In the genomic region with DNA sequence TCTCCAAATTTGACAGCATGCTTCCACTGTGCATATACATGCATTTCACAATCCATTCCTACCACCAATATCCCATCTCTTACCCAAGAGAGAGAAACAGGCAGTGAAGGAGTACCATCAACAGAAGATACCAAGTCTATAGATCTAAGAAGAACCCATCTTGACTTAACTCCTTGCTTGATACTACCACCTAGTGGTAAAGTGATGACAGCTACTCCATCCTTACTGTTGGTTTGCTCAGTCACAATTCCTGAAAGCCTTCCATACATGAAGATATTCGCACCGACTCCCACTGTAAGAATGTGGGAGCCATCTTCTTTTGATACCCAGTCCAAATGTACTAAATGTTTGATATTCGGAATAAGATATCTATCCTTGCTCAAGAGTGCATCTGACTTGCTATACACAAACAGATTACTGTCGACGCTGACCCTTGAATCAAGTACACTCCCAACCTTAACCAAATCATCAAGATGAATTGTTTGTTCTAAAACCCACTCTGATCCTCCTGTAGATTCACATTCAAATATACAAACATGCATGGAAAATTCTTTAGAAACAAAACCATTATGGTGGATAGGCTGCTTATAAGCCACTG, we compare ENCODE assay signal across 9 cellular contexts.
DNase-seq lines count a peak whose midpoint lies in the region; ATAC-seq, FAIRE-seq and TF ChIP-seq lines count a peak whose summit lies in the region.
"Had no signal": no experiment of that assay in that cellular context is flagged by ENCODE, and none has a peak within 500 bp of the region (broad histone marks: within the 10 kb centered on the region; RNA-seq: fewer than 3 reads in every experiment).

No MANE protein-coding gene starts in this region.

- TF ChIP-seq EP300 in A549 (IDR thresholded peaks at IDR 0.05) = no peak

- WGBS in A549 (ENCODE audit: missing lambda C conversion rate) = 64% methylated on average over 5 of the region's 5 CpGs

- FAIRE-seq in A549 (lab: Jason Lieb, UNC) = peak; percentile 95

- DNase-seq in A549 (ENCODE audit: low read depth in 1 of 2, low spot score in 1 of 2) = peak; percentile 54 to 73
- peak; percentile 1 for DNase-seq in GM19238 (ENCODE audit: insufficient read length, low spot score)
- DNase-seq in NCI-H82 treated with DMSO at 0.1 percent for 48 hours (lab: John Stamatoyannopoulos, UW; ENCODE audit: unreplicated experiment) = peak; percentile 67
- DNase-seq in stimulated activated naive B cell treated with anti-CD40 and anti-IgM and Interleukin-4, amounts not matched to agents 10 μg/mL and 1 μg/mL and 100 μg/mL, for 72 hours = no peak
- DNase-seq in NCI-H1048 (lab: John Stamatoyannopoulos, UW) = no peak
- DNase-seq in activated CD4-positive, alpha-beta T cell treated with anti-CD3 and anti-CD28 coated beads for 36 hours = no peak
- no peak for DNase-seq in NCI-H510A (lab: John Stamatoyannopoulos, UW)
- DNase-seq: activated naive CD8-positive, alpha-beta T cell treated with anti-CD3 and anti-CD28 coated beads, Interleukin-2, amount 10 ng/mL, durations not matched to agents 7 days and 5 days had no signal

- no peak for TF ChIP-seq POLR2A in A549 (IDR thresholded peaks at IDR 0.05; ENCODE audit: low read length)

- H3K9me3 Mint-ChIP-seq in stimulated activated naive B cell treated with anti-CD40 and anti-IgM and Interleukin-4, amounts not matched to agents 10 μg/mL and 1 μg/mL and 100 μg/mL, for 72 hours = no peaks in the 10 kb centered on the region
- no peaks in the 10 kb centered on the region for H3K9me3 Mint-ChIP-seq in activated CD4-positive, alpha-beta T cell treated with anti-CD3 and anti-CD28 coated beads for 36 hours (ENCODE audit: low read depth)
- H3K9me3 Mint-ChIP-seq: activated naive CD8-positive, alpha-beta T cell treated with anti-CD3 and anti-CD28 coated beads, Interleukin-2, amount 10 ng/mL, durations not matched to agents 7 days and 5 days had no signal

- ATAC-seq in A549 (peak; percentile 92 to 97), esophagus mucosa (peak; percentile 62)
- ATAC-seq in stimulated activated naive B cell treated with anti-CD40 and anti-IgM and Interleukin-4, amounts not matched to agents 10 μg/mL and 1 μg/mL and 100 μg/mL, for 72 hours (replicated peaks) = peak; percentile 58 to 71
- no peak for ATAC-seq in activated CD4-positive, alpha-beta T cell treated with anti-CD3 and anti-CD28 coated beads for 36 hours

- no peak overlapping the region for H3K4me2 ChIP-seq in A549

- TF ChIP-seq RAD21 in A549 (conservative IDR thresholded peaks at IDR 0.05 in 1 of 2, IDR thresholded peaks at IDR 0.05 in 1 of 2) = peak; percentile 43 to 68; a peak in 3 of 5 replicates

- CTCF ChIA-PET in A549 (lab: Yijun Ruan, JAX) = interaction anchor here (0.6 to 2.9 kb wide), 16 partner anchors 8 to 336 kb away, joined by 3 to 9 read pairs (median 3); no protein-coding TSS in a partner anchor
- CTCF ChIA-PET in activated CD4-positive, alpha-beta T cell treated with anti-CD3 and anti-CD28 coated beads for 36 hours (lab: Charles Lee) = interaction anchor here (0.7 to 2.7 kb wide), 7 partner anchors 14 to 337 kb away, joined by 3 to 17 read pairs (median 3); no protein-coding TSS in a partner anchor

- H3K4me1 Mint-ChIP-seq in stimulated activated naive B cell treated with anti-CD40 and anti-IgM and Interleukin-4, amounts not matched to agents 10 μg/mL and 1 μg/mL and 100 μg/mL, for 72 hours = no peaks in the 10 kb centered on the region
- H3K4me1 Mint-ChIP-seq in activated CD4-positive, alpha-beta T cell treated with anti-CD3 and anti-CD28 coated beads for 36 hours = peaks cover 3% of the 10 kb centered on the region

- POLR2A ChIA-PET in A549 (lab: Yijun Ruan, JAX) = no interaction called here
- POLR2A ChIA-PET in activated CD4-positive, alpha-beta T cell treated with anti-CD3 and anti-CD28 coated beads for 36 hours (lab: Charles Lee) = no interaction called here

- H3K4me3 Mint-ChIP-seq in stimulated activated naive B cell treated with anti-CD40 and anti-IgM and Interleukin-4, amounts not matched to agents 10 μg/mL and 1 μg/mL and 100 μg/mL, for 72 hours = no peak overlapping the region
- H3K4me3 Mint-ChIP-seq in activated CD4-positive, alpha-beta T cell treated with anti-CD3 and anti-CD28 coated beads for 36 hours = no peak overlapping the region
- H3K4me3 Mint-ChIP-seq: activated naive CD8-positive, alpha-beta T cell treated with anti-CD3 and anti-CD28 coated beads, Interleukin-2, amount 10 ng/mL, durations not matched to agents 7 days and 5 days had no signal

- no peaks in the 10 kb centered on the region for H3K36me3 Mint-ChIP-seq in stimulated activated naive B cell treated with anti-CD40 and anti-IgM and Interleukin-4, amounts not matched to agents 10 μg/mL and 1 μg/mL and 100 μg/mL, for 72 hours
- no peaks in the 10 kb centered on the region for H3K36me3 Mint-ChIP-seq in activated CD4-positive, alpha-beta T cell treated with anti-CD3 and anti-CD28 coated beads for 36 hours (ENCODE audit: low read depth)
- H3K36me3 Mint-ChIP-seq: activated naive CD8-positive, alpha-beta T cell treated with anti-CD3 and anti-CD28 coated beads, Interleukin-2, amount 10 ng/mL, durations not matched to agents 7 days and 5 days had no signal

- peak; percentile 62 for TF ChIP-seq CTCF in A549 (IDR thresholded peaks at IDR 0.05)

- no peaks in the 10 kb centered on the region for H3K9me3 ChIP-seq in A549

- no peak overlapping the region for H3K27ac Mint-ChIP-seq in stimulated activated naive B cell treated with anti-CD40 and anti-IgM and Interleukin-4, amounts not matched to agents 10 μg/mL and 1 μg/mL and 100 μg/mL, for 72 hours
- no peak overlapping the region for H3K27ac Mint-ChIP-seq in activated CD4-positive, alpha-beta T cell treated with anti-CD3 and anti-CD28 coated beads for 36 hours
- H3K27ac Mint-ChIP-seq: activated naive CD8-positive, alpha-beta T cell treated with anti-CD3 and anti-CD28 coated beads, Interleukin-2, amount 10 ng/mL, durations not matched to agents 7 days and 5 days had no signal

- no peak overlapping the region for H3K4me3 ChIP-seq in A549

- H3K4me1 ChIP-seq in A549 = no peaks in the 10 kb centered on the region

- intact Hi-C loops in activated CD4-positive, alpha-beta T cell treated with anti-CD3 and anti-CD28 coated beads for 36 hours (cut with DNase I, micrococcal nuclease) = loop anchor here (1.0 to 10.0 kb wide), 3 partner anchors 215 to 337 kb away; no protein-coding TSS in a partner anchor

- no peak overlapping the region for H3K27ac ChIP-seq in A549

- H3K27me3 Mint-ChIP-seq in stimulated activated naive B cell treated with anti-CD40 and anti-IgM and Interleukin-4, amounts not matched to agents 10 μg/mL and 1 μg/mL and 100 μg/mL, for 72 hours = no peaks in the 10 kb centered on the region
- H3K27me3 Mint-ChIP-seq in activated CD4-positive, alpha-beta T cell treated with anti-CD3 and anti-CD28 coated beads for 36 hours = no peaks in the 10 kb centered on the region
- H3K27me3 Mint-ChIP-seq: activated naive CD8-positive, alpha-beta T cell treated with anti-CD3 and anti-CD28 coated beads, Interleukin-2, amount 10 ng/mL, durations not matched to agents 7 days and 5 days had no signal

TF ChIP-seq in A549, 52 proteins besides CTCF, POLR2A, EP300 and RAD21:
- TF ChIP-seq, protein P1, sequence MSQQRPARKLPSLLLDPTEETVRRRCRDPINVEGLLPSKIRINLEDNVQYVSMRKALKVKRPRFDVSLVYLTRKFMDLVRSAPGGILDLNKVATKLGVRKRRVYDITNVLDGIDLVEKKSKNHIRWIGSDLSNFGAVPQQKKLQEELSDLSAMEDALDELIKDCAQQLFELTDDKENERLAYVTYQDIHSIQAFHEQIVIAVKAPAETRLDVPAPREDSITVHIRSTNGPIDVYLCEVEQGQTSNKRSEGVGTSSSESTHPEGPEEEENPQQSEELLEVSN (IDR thresholded peaks at IDR 0.05; ENCODE audit: borderline replicate concordance, low read depth) = no peak

Comparison
In these comparisons a context has a peak if more than half of its experiments do, and no peak if none do; other contexts are left out.
1. DNase-seq: peak in A549 (2 of 2), GM19238 (single experiment) and NCI-H82 treated with DMSO at 0.1 percent for 48 hours (single experiment); none in stimulated activated naive B cell treated with anti-CD40 and anti-IgM and Interleukin-4, amounts not matched to agents 10 μg/mL and 1 μg/mL and 100 μg/mL, for 72 hours (single experiment), NCI-H1048 (single experiment), activated CD4-positive, alpha-beta T cell treated with anti-CD3 and anti-CD28 coated beads for 36 hours (single experiment) and NCI-H510A (single experiment).